22 cellular contexts compared by ENCODE assay signal in the genomic region with DNA sequence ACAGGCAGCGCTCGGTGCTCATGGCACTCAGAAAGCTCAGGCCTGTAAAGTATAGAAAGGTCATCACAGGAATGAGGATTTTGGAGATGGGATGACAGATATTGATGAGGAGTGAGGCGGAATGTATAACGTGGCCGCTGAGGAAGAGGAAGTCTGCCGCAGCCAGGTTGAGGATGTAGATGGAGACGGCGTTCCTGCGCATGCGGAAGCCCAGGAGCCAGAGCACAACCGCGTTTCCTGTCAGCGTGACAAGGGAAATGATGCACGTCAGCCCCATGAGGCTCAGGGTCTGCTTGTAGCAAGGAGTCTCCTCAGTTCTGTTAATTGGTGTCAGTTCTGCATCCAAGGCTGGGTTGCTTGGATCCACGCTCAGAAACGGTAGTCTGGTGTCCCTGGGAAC. TPM values are rescaled to one million over a fixed set of nuclear protein-coding genes. Genes with fewer than 3 reads are reported as not detected.
A peak's percentile ranks its signal among the peaks of the same experiment; 100 is the strongest.
DNase-seq lines count a peak whose midpoint lies in the region; ATAC-seq, FAIRE-seq and TF ChIP-seq lines count a peak whose summit lies in the region.
"Had no signal": no experiment of that assay in that cellular context is flagged by ENCODE, and none has a peak within 500 bp of the region (broad histone marks: within the 10 kb centered on the region; RNA-seq: fewer than 3 reads in every experiment).

No MANE protein-coding gene starts in this region.

- TF ChIP-seq EP300 in K562 (IDR thresholded peaks at IDR 0.05; ENCODE audit: low read length): no peak

- TF ChIP-seq CTCF in K562 (IDR thresholded peaks at IDR 0.05 in 2 of 3, conservative IDR thresholded peaks at IDR 0.05 in 1 of 3; ENCODE audit: insufficient read depth in 2 of 3, low read depth in 1 of 3, low read length in 3 of 3) (no peak), testis (IDR thresholded peaks at IDR 0.05) (no peak), left ventricle myocardium inferior (IDR thresholded peaks at IDR 0.05; ENCODE audit: borderline replicate concordance) (no peak)

- CTCF ChIA-PET in K562 (lab: Yijun Ruan, JAX; ENCODE audit: low intra/inter-chr PET ratio): no interaction called here

- no peak for ATAC-seq in K562
- ATAC-seq: GM12878, GM23338, HCT116 had no signal

- no peak for FAIRE-seq in K562 (lab: Jason Lieb, UNC)
- FAIRE-seq: GM12878, GM19239 had no signal

- no peaks in the 10 kb centered on the region for H3K9me1 ChIP-seq in K562 (ENCODE audit: control insufficient read depth, insufficient read depth, low read length)

- no TSS peak for BruUV-seq in K562 (replicated peaks; lab: Mats Ljungman, UMichigan)

- no peaks in the 10 kb centered on the region; the same call in 1 of the 2 replicates for H4K20me1 ChIP-seq in K562 (replicated peaks; ENCODE audit: control insufficient read depth, insufficient read depth, low read length)

- TF ChIP-seq POLR2A in K562 (conservative IDR thresholded peaks at IDR 0.05): no peak
- no peak for TF ChIP-seq POLR2A in testis (IDR thresholded peaks at IDR 0.05)

- H3K36me3 ChIP-seq in K562 (ENCODE audit: control insufficient read depth, insufficient read depth, low read length): no peaks in the 10 kb centered on the region
- H3K36me3 ChIP-seq in testis (ENCODE audit: low read depth, missing control alignments): no peaks in the 10 kb centered on the region
- H3K36me3 ChIP-seq in left ventricle myocardium inferior: no peaks in the 10 kb centered on the region

- no peak for TF ChIP-seq RAD21 in K562 (CRISPR knock-in tag; conservative IDR thresholded peaks at IDR 0.05 in 1 of 2, IDR thresholded peaks at IDR 0.05 in 1 of 2)

- no peak overlapping the region for H2AFZ ChIP-seq in K562 (ENCODE audit: low read depth, low read length)
- H2AFZ ChIP-seq: GM23338 had no signal

- WGBS in K562 (ENCODE audit: insufficient coverage, low coverage, missing lambda C conversion rate): 1% methylated on average over 16 of the region's 16 CpGs
- WGBS in testis, 2 donors: 51 to 64% methylated on average over 16 of the region's 16 CpGs

- peak; percentile 31 for DNase-seq in KBM-7
- DNase-seq in K562 (ENCODE audit: extremely low read depth in 1 of 4, low spot score in 3 of 4): no peak
- peak; percentile 20 for DNase-seq in testis
- DNase-seq in NCI-H2171 (lab: John Stamatoyannopoulos, UW): no peak
- no peak for DNase-seq in left ventricle myocardium inferior
- no peak for DNase-seq in NCI-H510A (lab: John Stamatoyannopoulos, UW)
- DNase-seq: C1 segment of cervical spinal cord; CD4-positive, alpha-beta memory T cell; COR-L47; DMS153; DND-41; EL; GDM1; H9 had no signal

- H3K27me3 ChIP-seq in K562 (ENCODE audit: control insufficient read depth in 2 of 2, insufficient read depth in 2 of 2, low read length in 2 of 2) (peaks cover 4 to 12% of the 10 kb centered on the region in 2 experiments; a peak in 4 of 5 replicates), testis (no peaks in the 10 kb centered on the region), left ventricle myocardium inferior (ENCODE audit: low read depth) (peaks cover 18% of the 10 kb centered on the region)

- H3K79me2 ChIP-seq in K562 (ENCODE audit: control insufficient read depth, insufficient read depth, low read length): no peaks in the 10 kb centered on the region

- no peak overlapping the region for H3K27ac ChIP-seq in K562 (ENCODE audit: extremely low read depth, low read depth, low read length)
- no peak overlapping the region for H3K27ac ChIP-seq in testis
- H3K27ac ChIP-seq in left ventricle myocardium inferior (replicated peaks): no peak overlapping the region

- no peaks in the 10 kb centered on the region for H3K4me1 ChIP-seq in K562 (replicated peaks in 1 of 2; ENCODE audit: control insufficient read depth in 2 of 2, insufficient read depth in 2 of 2, low read length in 2 of 2)
- no peaks in the 10 kb centered on the region for H3K4me1 ChIP-seq in testis
- no peaks in the 10 kb centered on the region for H3K4me1 ChIP-seq in left ventricle myocardium inferior

- H3K4me3 ChIP-seq in K562 (no peak overlapping the region), testis (no peak overlapping the region), left ventricle myocardium inferior (no peak overlapping the region)
- H3K4me3 ChIP-seq: GM12878, GM23338 had no signal

- POLR2A ChIA-PET in K562 (lab: Yijun Ruan, JAX): no interaction called here

- in situ Hi-C loops in KBM-7 (cut with MboI; ENCODE audit: low pct_unique_long_range_greater_than_20kb, low sequenced_read_pairs) (no loop called here), K562 (cut with MboI) (no loop called here)

- no peaks in the 10 kb centered on the region for H3K9me3 ChIP-seq in K562 (replicated peaks; ENCODE audit: control insufficient read depth, insufficient read depth, low read depth, low read length)
- no peaks in the 10 kb centered on the region for H3K9me3 ChIP-seq in testis
- H3K9me3 ChIP-seq in left ventricle myocardium inferior (replicated peaks): no peaks in the 10 kb centered on the region

- no peak overlapping the region for H3K9ac ChIP-seq in K562 (ENCODE audit: insufficient read depth in 1 of 2, low read depth in 2 of 2, low read length in 2 of 2)

- H3K4me2 ChIP-seq in K562 (ENCODE audit: insufficient read depth, low read length): no peak overlapping the region
- H3K4me2 ChIP-seq: GM23338 had no signal

- intact Hi-C loops in K562 (cut with micrococcal nuclease) (no loop called here), testis (cut with DNase I; ENCODE audit: low total_unique reads) (no loop called here), left ventricle myocardium inferior (cut with micrococcal nuclease) (no loop called here)

TF ChIP-seq in K562, 482 proteins besides CTCF, POLR2A, EP300 and RAD21:
- TF ChIP-seq NFRKB (IDR thresholded peaks at IDR 0.05; ENCODE audit: low read depth) (no peak), ZNF124 (CRISPR knock-in tag; IDR thresholded peaks at IDR 0.05) (no peak), JUNB (CRISPR knock-in tag; conservative IDR thresholded peaks at IDR 0.05) (no peak), EWSR1 (IDR thresholded peaks at IDR 0.05; ENCODE audit: borderline replicate concordance, low read depth, partially characterized antibody) (no peak), NRF1 (conservative IDR thresholded peaks at IDR 0.05 in 1 of 2, IDR thresholded peaks at IDR 0.05 in 1 of 2) (peak; percentile 72 to 77), ZNF57 (CRISPR knock-in tag; IDR thresholded peaks at IDR 0.05) (no peak)

RNA-seq across cellular contexts. Expression of a gene that starts 33.1 kb away (rescaled TPM):
- total RNA-seq in K562 (2011; cell fraction: chromatin; rRNA removed; ENCODE audit: low replicate concordance): not detected in 2 replicates
- not detected in 2 replicates for total RNA-seq in K562 (2011; cell fraction: nucleolus; rRNA removed)
- not detected in 2 replicates for total RNA-seq in K562 (2011; cell fraction: nucleoplasm; rRNA removed)
- total RNA-seq in K562 (2014; rRNA removed) (not detected in 2 replicates), K562 (2014; rRNA removed; fragmentation: Illumina TruSeq; extraction: Trizol) (not detected in 2 replicates), K562 (2015; rRNA removed; fragmentation: Illumina TruSeq; extraction: Trizol) (not detected in 2 replicates), K562 (2021) (not detected in 2 replicates), testis (not detected), left ventricle myocardium inferior (not detected)
- polyA plus RNA-seq in K562 (2011; rRNA removed) (not detected in 2 replicates), K562 (2014; fragmentation: Illumina TruSeq; extraction: Trizol) (not detected in 2 replicates), K562 (2014; fragmentation: Nextera tagmentation; extraction: Ambion mirVana) (not detected), K562 (2014; rRNA removed) (not detected in 2 replicates), testis (ENCODE audit: insufficient read depth, low read depth, low replicate concordance) (not detected)
- not detected in 2 replicates for polyA plus RNA-seq in K562 (2011; cell fraction: cytosol; rRNA removed)
- not detected in 2 replicates for polyA plus RNA-seq in K562 (2011; cell fraction: nucleus; rRNA removed)
- not detected in 2 replicates for polyA plus RNA-seq in K562 (2012)
- not detected in 2 replicates for polyA minus RNA-seq in K562 (2011; rRNA and poly(A)+ RNA removed)
- not detected in 2 replicates for polyA minus RNA-seq in K562 (2011; cell fraction: cytosol; rRNA and poly(A)+ RNA removed)
- not detected in 2 replicates for polyA minus RNA-seq in K562 (2011; cell fraction: nucleus; rRNA and poly(A)+ RNA removed)
- total RNA-seq: A172; A673; CD4-positive, alpha-beta memory T cell; GM12878; GM23338; H4; H9 had no signal
- polyA plus RNA-seq: BJ; CD4-positive, alpha-beta memory T cell; GM12878; GM23338 had no signal

Comparison
In these comparisons a context has a peak if more than half of its experiments do, and no peak if none do; other contexts are left out.
1. DNase-seq: peak in KBM-7 (single experiment) and testis (single experiment); none in K562 (0 of 4), NCI-H2171 (single experiment), left ventricle myocardium inferior (single experiment) and NCI-H510A (single experiment).